Comparison of ENCODE assay signal across 20 cellular contexts in the genomic region with DNA sequence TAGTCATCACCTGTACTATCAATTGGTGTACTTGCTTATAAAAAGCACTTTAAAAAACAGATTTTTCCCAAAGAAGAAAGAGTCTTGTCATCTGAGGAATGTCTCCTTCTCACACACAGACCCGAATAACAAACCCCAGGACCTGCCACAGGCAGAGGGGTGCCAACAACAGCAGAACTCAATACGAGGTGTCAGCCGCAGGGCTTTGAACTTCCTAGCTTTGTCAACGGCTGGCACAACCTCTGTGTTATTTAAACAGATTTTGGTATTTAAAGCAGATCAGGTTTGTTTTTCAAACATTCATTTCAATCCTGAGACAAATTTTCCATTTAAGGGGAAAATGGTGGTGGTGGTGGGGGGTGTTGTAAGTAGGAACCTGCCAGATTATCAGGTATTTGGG.
DNase-seq lines count a peak whose midpoint lies in the region; ATAC-seq, FAIRE-seq and TF ChIP-seq lines count a peak whose summit lies in the region.
"Had no signal": no experiment of that assay in that cellular context is flagged by ENCODE, and none has a peak within 500 bp of the region (broad histone marks: within the 10 kb centered on the region; RNA-seq: fewer than 3 reads in every experiment).

No MANE protein-coding gene starts in this region.

- H3K79me1 ChIP-seq in mesendoderm (ENCODE audit: low read length), result no peaks in the 10 kb centered on the region

- H4K5ac ChIP-seq in mesendoderm (ENCODE audit: low read length), result no peak overlapping the region

- no CpG with 5 or more reads among the region's 4 CpGs for WGBS in mesendoderm (ENCODE audit: extremely low coverage, insufficient coverage, low lambda C conversion rate)
- WGBS in right lobe of liver (ENCODE audit: insufficient coverage, low coverage, low lambda C conversion rate, missing lambda C conversion rate), result 41% methylated on average over 3 of the region's 4 CpGs

- no peak overlapping the region for H2BK5ac ChIP-seq in mesendoderm (ENCODE audit: low read length)

- H3K27me3 ChIP-seq in endothelial cell of umbilical vein (ENCODE audit: control insufficient read depth in 2 of 2, insufficient read depth in 2 of 2, low read length in 2 of 2), result no peaks in the 10 kb centered on the region
- no peaks in the 10 kb centered on the region for H3K27me3 ChIP-seq in mesendoderm (ENCODE audit: insufficient read depth, low read length, poor library complexity)
- no peaks in the 10 kb centered on the region for H3K27me3 ChIP-seq in right lobe of liver
- H3K27me3 ChIP-seq: BLaER1 had no signal

- DNase-seq in activated CD8-positive, alpha-beta memory T cell treated with anti-CD3 and anti-CD28 coated beads, Interleukin-2, amount 50 U/mL, for 48 hours, result peak; percentile 26
- DNase-seq in activated CD8-positive, alpha-beta memory T cell treated with anti-CD3 and anti-CD28 coated beads, Interleukin-2, amount 50 U/mL, for 4 hours, result no peak
- DNase-seq in astrocyte of the hippocampus (ENCODE audit: low read depth, low spot score) (peak; percentile 83), endothelial cell of umbilical vein (ENCODE audit: low read depth, low spot score) (peak; percentile 51), mesendoderm (no peak), hepatic stellate cell (ENCODE audit: low spot score) (no peak), right lobe of liver (no peak), NOMO-1 treated with DMSO at 0.1 percent for 48 hours (lab: John Stamatoyannopoulos, UW; ENCODE audit: unreplicated experiment) (no peak)
- DNase-seq: AML-193; Calu3; CD4-positive, CD25-positive, alpha-beta regulatory T cell; DMS 273 treated with DMSO at 0.1 percent for 48 hours; HFFc6; IMR-90 had no signal

- no peaks in the 10 kb centered on the region for H4K20me1 ChIP-seq in endothelial cell of umbilical vein (replicated peaks; ENCODE audit: control insufficient read depth, extremely low read depth, insufficient read depth, low read length)
- H4K20me1 ChIP-seq: BLaER1 had no signal

- no peaks in the 10 kb centered on the region for H3K9me3 ChIP-seq in endothelial cell of umbilical vein (replicated peaks; ENCODE audit: control insufficient read depth, insufficient read depth, low read length)
- no peaks in the 10 kb centered on the region for H3K9me3 ChIP-seq in right lobe of liver
- H3K9me3 ChIP-seq: HAP-1 had no signal

- no peak overlapping the region for H3K56ac ChIP-seq in mesendoderm (ENCODE audit: low read length)

- peak overlapping the region; percentile 77 for H3K18ac ChIP-seq in mesendoderm (ENCODE audit: low read length)

- no peak overlapping the region for H4K8ac ChIP-seq in mesendoderm (ENCODE audit: low read depth, low read length)

- H3K27ac ChIP-seq in endothelial cell of umbilical vein (ENCODE audit: insufficient read depth, low read depth, low read length) (no peak overlapping the region), mesendoderm (ENCODE audit: low read depth, low read length) (no peak overlapping the region), right lobe of liver (no peak overlapping the region)
- H3K27ac ChIP-seq: 22Rv1, BLaER1, HL-60 had no signal

- intact Hi-C loops in endothelial cell of umbilical vein (cut with micrococcal nuclease), result loop anchor here (10.0 kb wide), 1 partner anchor 180 kb away; the partner anchor contains the start of gene CABLES1
- intact Hi-C loops in right lobe of liver (cut with DNase I), result no loop called here

- H3K9me1 ChIP-seq in endothelial cell of umbilical vein (replicated peaks; ENCODE audit: control insufficient read depth, extremely low read depth, insufficient read depth, low read length), result no peaks in the 10 kb centered on the region

- no peak overlapping the region for H2AFZ ChIP-seq in endothelial cell of umbilical vein (ENCODE audit: low read depth, low read length)

- POLR2A ChIA-PET in endothelial cell of umbilical vein (lab: Charles Lee), result no interaction called here

- H3K9ac ChIP-seq in endothelial cell of umbilical vein (replicated peaks; ENCODE audit: extremely low read depth, insufficient read depth, low read length), result no peak overlapping the region
- H3K9ac ChIP-seq in mesendoderm (ENCODE audit: low read length), result no peak overlapping the region
- H3K9ac ChIP-seq: BLaER1 had no signal

- no TSS peak for BruUV-seq in endothelial cell of umbilical vein (replicated peaks; lab: Mats Ljungman, UMichigan)

- no peak overlapping the region for H3K23ac ChIP-seq in mesendoderm (ENCODE audit: low read length)

- H2BK120ac ChIP-seq in mesendoderm (ENCODE audit: low read depth, low read length), result no peak overlapping the region

- no peak overlapping the region for H2AK5ac ChIP-seq in mesendoderm (ENCODE audit: low read length)

- H3K4ac ChIP-seq in mesendoderm (ENCODE audit: low read depth, low read length), result no peak overlapping the region

- no peak for FAIRE-seq in endothelial cell of umbilical vein (lab: Jason Lieb, UNC)
- FAIRE-seq: GM12878, GM18507 had no signal

- no peak for TF ChIP-seq POLR2A in endothelial cell of umbilical vein (IDR thresholded peaks at IDR 0.05; ENCODE audit: low read depth, low read length)
- no peak for TF ChIP-seq POLR2A in right lobe of liver (IDR thresholded peaks at IDR 0.05)

- no peak for ATAC-seq in right lobe of liver
- ATAC-seq: GM12878 had no signal

- H3K4me3 ChIP-seq in endothelial cell of umbilical vein (replicated peaks in 1 of 3; ENCODE audit: insufficient read depth in 1 of 3, low read depth in 1 of 3, low read length in 3 of 3), result no peak overlapping the region
- H3K4me3 ChIP-seq in mesendoderm (ENCODE audit: low read length), result no peak overlapping the region
- H3K4me3 ChIP-seq in right lobe of liver, result no peak overlapping the region
- H3K4me3 ChIP-seq: BLaER1, GM12878, HAP-1 had no signal

- H3K79me2 ChIP-seq in endothelial cell of umbilical vein (ENCODE audit: control insufficient read depth, insufficient read depth, low read length), result no peaks in the 10 kb centered on the region
- H3K79me2 ChIP-seq in mesendoderm (ENCODE audit: control insufficient read depth, insufficient read depth, low read length), result no peaks in the 10 kb centered on the region

- dilution Hi-C loops in endothelial cell of umbilical vein (cut with MboI; ENCODE audit: extremely low pct_ligation_motif_present, low sequenced_read_pairs), result no loop called here

- TF ChIP-seq CTCF in endothelial cell of umbilical vein (IDR thresholded peaks at IDR 0.05; ENCODE audit: extremely low read depth in 1 of 2, insufficient read depth in 1 of 2, low read depth in 1 of 2, low read length in 2 of 2) (no peak), right lobe of liver (IDR thresholded peaks at IDR 0.05) (no peak)

- H3K4me2 ChIP-seq in endothelial cell of umbilical vein (ENCODE audit: insufficient read depth, low read length), result no peak overlapping the region
- H3K4me2 ChIP-seq in mesendoderm (ENCODE audit: low read length), result no peak overlapping the region
- H3K4me2 ChIP-seq: BLaER1 had no signal

- H3K4me1 ChIP-seq in endothelial cell of umbilical vein (ENCODE audit: control insufficient read depth, extremely low read depth, insufficient read depth, low read length) (peaks cover 30% of the 10 kb centered on the region), mesendoderm (ENCODE audit: control insufficient read depth, low read depth, low read length) (peaks cover 3% of the 10 kb centered on the region), right lobe of liver (peaks cover 0 to 12% (median 3%) of the 10 kb centered on the region in 4 donors)

- no peak overlapping the region for H2BK15ac ChIP-seq in mesendoderm (replicated peaks; ENCODE audit: low read depth)

- CTCF ChIA-PET in endothelial cell of umbilical vein (lab: Charles Lee), result no interaction called here

- no peaks in the 10 kb centered on the region for H3K36me3 ChIP-seq in endothelial cell of umbilical vein (ENCODE audit: control insufficient read depth in 2 of 2, extremely low read depth in 1 of 2, insufficient read depth in 2 of 2, low read length in 2 of 2)
- H3K36me3 ChIP-seq in mesendoderm (ENCODE audit: control insufficient read depth, insufficient read depth, low read length), result no peaks in the 10 kb centered on the region
- no peaks in the 10 kb centered on the region for H3K36me3 ChIP-seq in right lobe of liver
- H3K36me3 ChIP-seq: BLaER1, HAP-1 had no signal

TF ChIP-seq in endothelial cell of umbilical vein, 7 proteins besides CTCF, POLR2A, EP300 and RAD21:
- TF ChIP-seq MYC (IDR thresholded peaks at IDR 0.05; ENCODE audit: low read depth, low read length) (no peak), EZH2 (IDR thresholded peaks at IDR 0.05; ENCODE audit: borderline replicate concordance, low read depth, low read length, severe bottlenecking) (no peak), GATA2 (IDR thresholded peaks at IDR 0.05; ENCODE audit: insufficient read depth, insufficient read length, low read depth, low read length) (no peak), POLR2AphosphoS5 (IDR thresholded peaks at IDR 0.05; ENCODE audit: insufficient read depth, low read depth, low read length) (no peak), FOS (IDR thresholded peaks at IDR 0.05; ENCODE audit: borderline replicate concordance, insufficient read depth, low read length) (no peak), JUN (IDR thresholded peaks at IDR 0.05; ENCODE audit: borderline replicate concordance, insufficient read depth, insufficient read length, low read depth) (no peak), MAX (IDR thresholded peaks at IDR 0.05; ENCODE audit: insufficient read depth, insufficient read length) (no peak)
TF ChIP-seq in endothelial cell of umbilical vein: peak in this region for 0.

Comparison
In these comparisons a context has a peak if more than half of its experiments do, and no peak if none do; other contexts are left out.
1. DNase-seq: peak in activated CD8-positive, alpha-beta memory T cell treated with anti-CD3 and anti-CD28 coated beads, Interleukin-2, amount 50 U/mL, for 48 hours (single experiment), astrocyte of the hippocampus (single experiment) and endothelial cell of umbilical vein (single experiment); none in activated CD8-positive, alpha-beta memory T cell treated with anti-CD3 and anti-CD28 coated beads, Interleukin-2, amount 50 U/mL, for 4 hours (single experiment), mesendoderm (single experiment), hepatic stellate cell (single experiment), right lobe of liver (0 of 3) and NOMO-1 treated with DMSO at 0.1 percent for 48 hours (single experiment).